In the genomic region with DNA sequence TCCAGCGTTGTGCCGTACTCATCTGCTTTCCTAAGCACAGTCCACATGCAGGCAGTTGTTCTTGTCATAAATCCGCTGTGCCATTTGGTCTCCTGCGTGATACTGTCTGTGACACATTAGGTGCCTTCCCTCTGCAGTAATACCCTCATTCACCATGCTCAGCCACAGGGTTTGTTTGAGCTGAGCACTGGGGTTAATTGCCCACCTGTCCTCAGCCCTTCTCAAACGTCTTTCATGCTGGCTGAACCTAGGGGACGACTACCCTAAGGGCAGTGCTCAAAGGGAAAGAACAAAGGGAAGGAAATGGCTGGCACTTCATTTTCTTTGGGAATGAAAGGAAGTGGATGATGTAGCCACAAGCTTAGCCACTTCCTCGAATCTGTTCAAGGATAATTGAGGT, we compare ENCODE assay signal across 17 cellular contexts.
DNase-seq lines count a peak whose midpoint lies in the region; ATAC-seq, FAIRE-seq and TF ChIP-seq lines count a peak whose summit lies in the region.
"Had no signal": no experiment of that assay in that cellular context is flagged by ENCODE, and none has a peak within 500 bp of the region (broad histone marks: within the 10 kb centered on the region; RNA-seq: fewer than 3 reads in every experiment).

No MANE protein-coding gene starts in this region.

- TF ChIP-seq RAD21 in HepG2 (CRISPR knock-in tag; IDR thresholded peaks at IDR 0.05): no peak

- DNase-seq in NCI-H1092 treated with DMSO at 0.1 percent for 48 hours (lab: John Stamatoyannopoulos, UW) (peak; percentile 66), NCI-H774 (lab: John Stamatoyannopoulos, UW) (peak; percentile 37), iPS DF 6.9 (ENCODE audit: low read depth, low spot score) (peak; percentile 57), HepG2 (ENCODE audit: low spot score) (no peak), posterior vena cava (ENCODE audit: low spot score) (no peak), HuH-7 (ENCODE audit: low spot score) (no peak)
- DNase-seq: ACHN; activated CD8-positive, alpha-beta T cell treated with anti-CD3 and anti-CD28 coated beads for 36 hours; activated effector memory CD4-positive, alpha-beta T cell treated with Interleukin-2 at 50 U/mL for 16 hours; GOT3; lower lobe of right lung; PC-9; transverse colon had no signal

- no TSS peak for BruUV-seq in HepG2 (replicated peaks; lab: Mats Ljungman, UMichigan)

- H3K9me3 ChIP-seq in BLaER1: peaks cover 8% of the 10 kb centered on the region; the same call in 1 of the 2 replicates
- H3K9me3 ChIP-seq in iPS DF 6.9 (ENCODE audit: control insufficient read depth, insufficient read depth, low read length): no peaks in the 10 kb centered on the region
- no peaks in the 10 kb centered on the region for H3K9me3 ChIP-seq in HepG2 (ENCODE audit: low read length)
- H3K9me3 ChIP-seq: lower lobe of right lung, transverse colon had no signal

- no peak for ATAC-seq in HepG2
- ATAC-seq in GM19455 (IDR thresholded peaks at IDR 0.05; ENCODE audit: unreplicated experiment): no peak
- ATAC-seq: activated CD8-positive, alpha-beta T cell treated with anti-CD3 and anti-CD28 coated beads for 36 hours; lower lobe of right lung had no signal

- no peak for TF ChIP-seq POLR2A in HepG2 (IDR thresholded peaks at IDR 0.05; ENCODE audit: insufficient read depth in 1 of 2, low read depth in 2 of 2, low read length in 2 of 2)

- POLR2A ChIA-PET in HepG2 (lab: Yijun Ruan, JAX): no interaction called here

- H3K9ac ChIP-seq in BLaER1 (no peak overlapping the region), HepG2 (ENCODE audit: insufficient read depth, low read depth, low read length) (no peak overlapping the region)
- H3K9ac ChIP-seq: parathyroid adenoma had no signal

- no peaks in the 10 kb centered on the region for H3K36me3 ChIP-seq in BLaER1
- no peaks in the 10 kb centered on the region for H3K36me3 ChIP-seq in iPS DF 6.9 (ENCODE audit: control insufficient read depth, insufficient read depth, low read length)
- no peaks in the 10 kb centered on the region for H3K36me3 ChIP-seq in HepG2 (replicated peaks in 1 of 2; ENCODE audit: control insufficient read depth in 1 of 2, insufficient read depth in 2 of 2, low read length in 2 of 2)
- H3K36me3 ChIP-seq: lower lobe of right lung, transverse colon had no signal

- no CpG with 5 or more reads among the region's 7 CpGs for WGBS in iPS DF 6.9 (ENCODE audit: insufficient coverage, insufficient read length)
- WGBS in HepG2 (ENCODE audit: low lambda C conversion rate): 6% methylated on average over 7 of the region's 7 CpGs

- H3K4me1 ChIP-seq in BLaER1 (peaks cover 13% of the 10 kb centered on the region), iPS DF 6.9 (ENCODE audit: control insufficient read depth, insufficient read depth, low read length) (peaks cover 4% of the 10 kb centered on the region; the same call in 1 of the 2 replicates), HepG2 (ENCODE audit: insufficient read depth, low read length) (no peaks in the 10 kb centered on the region)
- H3K4me1 ChIP-seq: lower lobe of right lung, parathyroid adenoma, transverse colon had no signal

- intact Hi-C loops in HepG2 (cut with micrococcal nuclease; ENCODE audit: unreplicated experiment): no loop called here
- intact Hi-C loops in posterior vena cava (cut with DNase I): no loop called here

- no peaks in the 10 kb centered on the region for H3K79me2 ChIP-seq in HepG2 (ENCODE audit: insufficient read depth, low read length)
- H3K79me2 ChIP-seq: parathyroid adenoma had no signal

- no peak for TF ChIP-seq CTCF in HepG2 (CRISPR knock-in tag; IDR thresholded peaks at IDR 0.05)

- H3K27me3 ChIP-seq in BLaER1: no peaks in the 10 kb centered on the region
- H3K27me3 ChIP-seq in iPS DF 6.9 (ENCODE audit: control insufficient read depth, insufficient read depth, low read length): no peaks in the 10 kb centered on the region
- H3K27me3 ChIP-seq in HepG2 (ENCODE audit: control insufficient read depth in 1 of 2, insufficient read depth in 2 of 2, low read length in 2 of 2): peaks cover 1 to 10% of the 10 kb centered on the region in 2 experiments; a peak in 3 of 5 replicates
- H3K27me3 ChIP-seq: transverse colon had no signal

- no peaks in the 10 kb centered on the region for H4K20me1 ChIP-seq in BLaER1
- no peaks in the 10 kb centered on the region for H4K20me1 ChIP-seq in HepG2 (ENCODE audit: insufficient read depth, low read length)

- in situ Hi-C loops in HepG2 (cut with HindIII; ENCODE audit: extremely low pct_ligation_motif_present, low pct_unique_long_range_greater_than_20kb): no loop called here

- H2AFZ ChIP-seq in HepG2 (ENCODE audit: low read length): no peak overlapping the region
- H2AFZ ChIP-seq: parathyroid adenoma, PC-9 had no signal

- H3K4me3 ChIP-seq in BLaER1 (no peak overlapping the region), iPS DF 6.9 (ENCODE audit: low read length) (no peak overlapping the region), HepG2 (replicated peaks in 1 of 3; ENCODE audit: insufficient read depth in 1 of 3, low read depth in 2 of 3, low read length in 3 of 3) (no peak overlapping the region)
- H3K4me3 ChIP-seq: lower lobe of right lung, PC-9, transverse colon had no signal

- CTCF ChIA-PET in HepG2 (lab: Yijun Ruan, JAX; ENCODE audit: low intra/inter-chr PET ratio, low total read pairs): no interaction called here

- FAIRE-seq in HepG2 (lab: Jason Lieb, UNC): no peak
- FAIRE-seq: GM12892 had no signal

- no peak for TF ChIP-seq EP300 in HepG2 (IDR thresholded peaks at IDR 0.05; ENCODE audit: low read depth in 2 of 2, low read length in 2 of 2)
- no peak for TF ChIP-seq EP300 in HepG2 (CRISPR knock-in tag; IDR thresholded peaks at IDR 0.05; ENCODE audit: borderline replicate concordance)

- H3K27ac ChIP-seq in BLaER1 (no peak overlapping the region), iPS DF 6.9 (ENCODE audit: low read length) (no peak overlapping the region), HepG2 (ENCODE audit: extremely low read length, insufficient read depth, low read length) (no peak overlapping the region)
- H3K27ac ChIP-seq: lower lobe of right lung, parathyroid adenoma, PC-9, transverse colon had no signal

- H3K4me2 ChIP-seq in BLaER1: 0 out of 2 replicates have a peak overlapping the region, but pooled peaks have one; percentile 19
- no peak overlapping the region for H3K4me2 ChIP-seq in HepG2 (ENCODE audit: low read depth, low read length)
- H3K4me2 ChIP-seq: PC-9 had no signal

TF ChIP-seq in HepG2, 621 proteins besides CTCF, POLR2A, EP300 and RAD21:
- no peak for TF ChIP-seq NFE2 (CRISPR knock-in tag; IDR thresholded peaks at IDR 0.05)
- TF ChIP-seq CBFB (CRISPR knock-in tag; IDR thresholded peaks at IDR 0.05): no peak
- TF ChIP-seq, protein P1, sequence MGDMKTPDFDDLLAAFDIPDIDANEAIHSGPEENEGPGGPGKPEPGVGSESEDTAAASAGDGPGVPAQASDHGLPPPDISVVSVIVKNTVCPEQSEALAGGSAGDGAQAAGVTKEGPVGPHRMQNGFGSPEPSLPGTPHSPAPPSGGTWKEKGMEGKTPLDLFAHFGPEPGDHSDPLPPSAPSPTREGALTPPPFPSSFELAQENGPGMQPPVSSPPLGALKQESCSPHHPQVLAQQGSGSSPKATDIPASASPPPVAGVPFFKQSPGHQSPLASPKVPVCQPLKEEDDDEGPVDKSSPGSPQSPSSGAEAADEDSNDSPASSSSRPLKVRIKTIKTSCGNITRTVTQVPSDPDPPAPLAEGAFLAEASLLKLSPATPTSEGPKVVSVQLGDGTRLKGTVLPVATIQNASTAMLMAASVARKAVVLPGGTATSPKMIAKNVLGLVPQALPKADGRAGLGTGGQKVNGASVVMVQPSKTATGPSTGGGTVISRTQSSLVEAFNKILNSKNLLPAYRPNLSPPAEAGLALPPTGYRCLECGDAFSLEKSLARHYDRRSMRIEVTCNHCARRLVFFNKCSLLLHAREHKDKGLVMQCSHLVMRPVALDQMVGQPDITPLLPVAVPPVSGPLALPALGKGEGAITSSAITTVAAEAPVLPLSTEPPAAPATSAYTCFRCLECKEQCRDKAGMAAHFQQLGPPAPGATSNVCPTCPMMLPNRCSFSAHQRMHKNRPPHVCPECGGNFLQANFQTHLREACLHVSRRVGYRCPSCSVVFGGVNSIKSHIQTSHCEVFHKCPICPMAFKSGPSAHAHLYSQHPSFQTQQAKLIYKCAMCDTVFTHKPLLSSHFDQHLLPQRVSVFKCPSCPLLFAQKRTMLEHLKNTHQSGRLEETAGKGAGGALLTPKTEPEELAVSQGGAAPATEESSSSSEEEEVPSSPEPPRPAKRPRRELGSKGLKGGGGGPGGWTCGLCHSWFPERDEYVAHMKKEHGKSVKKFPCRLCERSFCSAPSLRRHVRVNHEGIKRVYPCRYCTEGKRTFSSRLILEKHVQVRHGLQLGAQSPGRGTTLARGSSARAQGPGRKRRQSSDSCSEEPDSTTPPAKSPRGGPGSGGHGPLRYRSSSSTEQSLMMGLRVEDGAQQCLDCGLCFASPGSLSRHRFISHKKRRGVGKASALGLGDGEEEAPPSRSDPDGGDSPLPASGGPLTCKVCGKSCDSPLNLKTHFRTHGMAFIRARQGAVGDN (CRISPR knock-in tag; IDR thresholded peaks at IDR 0.05): no peak

Comparison
In these comparisons a context has a peak if more than half of its experiments do, and no peak if none do; other contexts are left out.
1. DNase-seq: peak in NCI-H1092 treated with DMSO at 0.1 percent for 48 hours (single experiment), NCI-H774 (single experiment) and iPS DF 6.9 (single experiment); none in HepG2 (single experiment), posterior vena cava (single experiment) and HuH-7 (single experiment).